Comparison of ENCODE assay signal across 1 cellular context in genomic region chr17:18038861-18039534, GRCh38.
TF ChIP-seq lines count a peak whose summit lies in the region.

TSS of gene ATPAF2 (minus strand) at chr17:18039168. CDS start at chr17:18039013, 155 bp downstream.
TSS of gene GID4 (plus strand) at chr17:18039408. CDS start at chr17:18039465, 57 bp downstream.

TF ChIP-seq in K562, 482 proteins besides CTCF, POLR2A, EP300 and RAD21 (continued from another document and continues in another):
- TF ChIP-seq GTF3C2 (IDR thresholded peaks at IDR 0.05; ENCODE audit: borderline replicate concordance, extremely low read depth, insufficient read length) = no peak
- no peak for TF ChIP-seq ZNF277 (CRISPR knock-in tag; IDR thresholded peaks at IDR 0.05; ENCODE audit: borderline replicate concordance)
- TF ChIP-seq COPS2 (conservative IDR thresholded peaks at IDR 0.05) = no peak
- no peak for TF ChIP-seq HDGF (IDR thresholded peaks at IDR 0.05)
- TF ChIP-seq E4F1 (CRISPR knock-in tag; IDR thresholded peaks at IDR 0.05; ENCODE audit: borderline replicate concordance) = no peak
- TF ChIP-seq HNRNPUL1 (IDR thresholded peaks at IDR 0.05; ENCODE audit: low read length) = no peak
- TF ChIP-seq CBX2 (IDR thresholded peaks at IDR 0.05; ENCODE audit: insufficient read depth, low read length, poor library complexity, severe bottlenecking) = no peak
- TF ChIP-seq RBFOX2 (IDR thresholded peaks at IDR 0.05; ENCODE audit: low read depth, low read length) = peak; percentile 84
- no peak for TF ChIP-seq ZBTB26 (CRISPR knock-in tag; IDR thresholded peaks at IDR 0.05)
- TF ChIP-seq TGIF2 (CRISPR knock-in tag; IDR thresholded peaks at IDR 0.05) = no peak
- no peak for TF ChIP-seq ZNF445 (CRISPR knock-in tag; IDR thresholded peaks at IDR 0.05; ENCODE audit: low read depth)
- TF ChIP-seq ZZZ3 (IDR thresholded peaks at IDR 0.05) = no peak
- peak; percentile 72 for TF ChIP-seq MXI1 (IDR thresholded peaks at IDR 0.05; ENCODE audit: low read depth, low read length)
- no peak for TF ChIP-seq MCM3 (IDR thresholded peaks at IDR 0.05)
- TF ChIP-seq GABPB1 (CRISPR knock-in tag; IDR thresholded peaks at IDR 0.05) = peak; percentile 86
- peak; percentile 75 for TF ChIP-seq FIP1L1 (IDR thresholded peaks at IDR 0.05; ENCODE audit: low read depth, low read length, poor library complexity, severe bottlenecking)
- TF ChIP-seq TCF7L2 (IDR thresholded peaks at IDR 0.05; ENCODE audit: low read depth, low read length) = peak; percentile 87
- TF ChIP-seq CTBP1 (IDR thresholded peaks at IDR 0.05; ENCODE audit: borderline replicate concordance) = peak; percentile 68
- peak; percentile 93 for TF ChIP-seq ETS1 (conservative IDR thresholded peaks at IDR 0.05; ENCODE audit: control insufficient read depth, low read depth, low read length)
- TF ChIP-seq GABPA (tag; conservative IDR thresholded peaks at IDR 0.05; ENCODE audit: low read depth) = peak; percentile 66
- TF ChIP-seq BCLAF1 (IDR thresholded peaks at IDR 0.05; ENCODE audit: borderline replicate concordance in 1 of 2, control insufficient read depth in 1 of 2, low read depth in 2 of 2, low read length in 1 of 2) = no peak
- no peak for TF ChIP-seq TEAD2 (tag; IDR thresholded peaks at IDR 0.05)
- TF ChIP-seq FOXP4 (CRISPR knock-in tag; IDR thresholded peaks at IDR 0.05; ENCODE audit: borderline replicate concordance) = no peak
- TF ChIP-seq ID3 (CRISPR knock-in tag; IDR thresholded peaks at IDR 0.05) = no peak
- 0 out of 2 replicates have a peak, but pooled peaks have one; percentile 52 for TF ChIP-seq ID3 (tag; IDR thresholded peaks at IDR 0.05)
- no peak for TF ChIP-seq MEF2A (IDR thresholded peaks at IDR 0.05; ENCODE audit: control insufficient read depth, low read depth, low read length)
- peak in 1 of 2 experiments; percentile 34; a peak in 1 of 4 replicates for TF ChIP-seq MLLT1 (IDR thresholded peaks at IDR 0.05)
- TF ChIP-seq ZNF436 (CRISPR knock-in tag; IDR thresholded peaks at IDR 0.05) = no peak
- TF ChIP-seq SAFB (IDR thresholded peaks at IDR 0.05; ENCODE audit: borderline replicate concordance, low read depth, low read length) = no peak
- TF ChIP-seq HSF4 (CRISPR knock-in tag; IDR thresholded peaks at IDR 0.05; ENCODE audit: borderline replicate concordance) = no peak
- no peak for TF ChIP-seq NCOA4 (IDR thresholded peaks at IDR 0.05; ENCODE audit: partially characterized antibody)
- no peak for TF ChIP-seq XRCC5 (IDR thresholded peaks at IDR 0.05; ENCODE audit: low read depth, low read length)
- no peak for TF ChIP-seq ZNF134 (CRISPR knock-in tag; conservative IDR thresholded peaks at IDR 0.05)
- TF ChIP-seq ZKSCAN3 (CRISPR knock-in tag; IDR thresholded peaks at IDR 0.05) = no peak
